In the genomic region with DNA sequence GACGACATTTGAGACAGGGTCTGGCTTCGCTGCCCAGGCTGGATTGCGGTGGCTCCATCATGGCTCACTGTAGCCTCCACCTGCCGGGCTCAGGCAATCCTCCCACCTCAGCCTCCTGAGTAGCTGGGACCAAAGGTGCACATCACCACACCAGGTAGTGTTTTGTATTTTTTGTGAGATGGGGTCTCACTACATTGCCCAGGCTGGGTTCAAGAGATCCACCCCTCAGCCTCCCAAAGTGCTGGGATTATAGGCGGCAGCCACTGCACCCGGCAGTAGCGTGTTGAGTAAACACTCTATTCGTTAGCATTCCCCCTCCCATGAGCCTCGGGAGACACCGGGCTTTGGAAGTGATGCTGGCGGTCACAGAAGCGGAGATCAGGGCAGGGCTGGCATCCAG, we compare ENCODE assay signal across 19 cellular contexts. TPM values are rescaled to one million over a fixed set of nuclear protein-coding genes. Genes with fewer than 3 reads are reported as not detected.
"Had no signal": no experiment of that assay in that cellular context is flagged by ENCODE, and none has a peak within 500 bp of the region (broad histone marks: within the 10 kb centered on the region; RNA-seq: fewer than 3 reads in every experiment).

No MANE protein-coding gene starts in this region.

- H3K4me1 Mint-ChIP-seq: neural progenitor cell had no signal

- H3K27me3 ChIP-seq: heart left ventricle, upper lobe of right lung had no signal

- H3K9me3 Mint-ChIP-seq: activated B cell treated with CpG ODN at 0.5 μM for 24 hours; activated CD4-positive, alpha-beta memory T cell treated with anti-CD3 and anti-CD28 coated beads for 36 hours; activated T-helper 2 cell treated with anti-CD3 and anti-CD28 coated beads, Interferon-gamma antibody, Interleukin-2, Interleukin-4, amounts not matched to agents 10 μg/mL and 5 μg/mL and 100 μg/mL, durations not matched to agents 14 hours and 24 hours and 36 hours; neural progenitor cell had no signal

- DNase-seq: activated B cell treated with CpG ODN at 0.5 μM for 24 hours; activated CD4-positive, alpha-beta memory T cell treated with anti-CD3 and anti-CD28 coated beads for 36 hours; activated CD4-positive, alpha-beta T cell treated with anti-CD3 and anti-CD28 coated beads for 4 hours; activated CD8-positive, alpha-beta memory T cell treated with anti-CD3 and anti-CD28 coated beads, Interleukin-2, amount 10 ng/mL, durations not matched to agents 7 days and 5 days; activated naive CD4-positive, alpha-beta T cell treated with Interleukin-2 at 50 U/mL for 16 hours; activated T-cell treated with anti-CD3 and anti-CD28 coated beads for 4 hours; mesenchymal stem cell; sigmoid colon; stimulated activated CD4-positive, alpha-beta T cell treated with anti-CD3 and anti-CD28 coated beads, Interleukin-15, amount 100 ng/mL, for 24 hours; stimulated activated naive CD4-positive, alpha-beta T cell treated with Interleukin-2 at 50 U/mL for 16 hours; T-helper 1 cell; T-helper 9 cell; upper lobe of right lung had no signal

- H3K36me3 ChIP-seq: neural progenitor cell had no signal

- H3K4me1 ChIP-seq: heart left ventricle, neural progenitor cell, sigmoid colon, upper lobe of right lung had no signal

- ATAC-seq: activated CD8-positive, alpha-beta memory T cell treated with anti-CD3 and anti-CD28 coated beads, Interleukin-2, amount 10 ng/mL, durations not matched to agents 7 days and 5 days; heart left ventricle; upper lobe of right lung had no signal

- H3K27ac Mint-ChIP-seq: activated B cell treated with CpG ODN at 0.5 μM for 24 hours; activated CD4-positive, alpha-beta memory T cell treated with anti-CD3 and anti-CD28 coated beads for 36 hours; activated T-helper 2 cell treated with anti-CD3 and anti-CD28 coated beads, Interferon-gamma antibody, Interleukin-2, Interleukin-4, amounts not matched to agents 10 μg/mL and 5 μg/mL and 100 μg/mL, durations not matched to agents 14 hours and 24 hours and 36 hours had no signal

- H3K27me3 Mint-ChIP-seq: activated B cell treated with CpG ODN at 0.5 μM for 24 hours; activated CD4-positive, alpha-beta memory T cell treated with anti-CD3 and anti-CD28 coated beads for 36 hours; activated CD8-positive, alpha-beta memory T cell treated with anti-CD3 and anti-CD28 coated beads, Interleukin-2, amount 10 ng/mL, durations not matched to agents 7 days and 5 days had no signal

- H3K9me3 ChIP-seq: heart left ventricle, sigmoid colon, thoracic aorta, upper lobe of right lung had no signal

- H3K4me3 ChIP-seq: heart left ventricle, neural progenitor cell, sigmoid colon, smooth muscle cell, thoracic aorta, upper lobe of right lung had no signal

- H3K27ac ChIP-seq: heart left ventricle, neural progenitor cell, sigmoid colon, thoracic aorta, upper lobe of right lung had no signal

- H3K4me3 Mint-ChIP-seq: activated B cell treated with CpG ODN at 0.5 μM for 24 hours; activated CD4-positive, alpha-beta memory T cell treated with anti-CD3 and anti-CD28 coated beads for 36 hours; activated CD8-positive, alpha-beta memory T cell treated with anti-CD3 and anti-CD28 coated beads, Interleukin-2, amount 10 ng/mL, durations not matched to agents 7 days and 5 days; neural progenitor cell had no signal

RNA-seq across cellular contexts. Expression of a gene that starts 6.8 kb away (rescaled TPM):
- total RNA-seq: liver had no signal
